11 cellular contexts compared by ENCODE assay signal in the genomic region with DNA sequence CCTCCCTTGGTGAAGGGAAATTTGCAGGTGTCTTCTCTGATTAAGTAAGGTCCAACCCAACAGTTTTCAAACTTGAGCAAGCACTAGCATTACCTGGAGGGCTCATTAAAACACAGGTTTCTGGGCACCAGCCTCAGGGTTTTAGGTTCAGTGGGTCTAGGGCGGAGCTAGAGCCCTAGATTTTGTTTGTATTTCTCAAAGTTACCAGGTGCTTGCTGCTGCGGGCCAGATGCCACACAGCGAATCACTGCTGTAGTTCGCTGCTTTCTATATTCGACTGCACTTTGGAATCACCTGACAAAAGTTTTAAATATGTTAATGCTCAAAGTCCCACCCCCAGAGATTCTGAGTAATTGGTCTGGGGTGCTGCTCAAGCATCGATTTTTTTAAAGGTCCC. TPM values are rescaled to one million over a fixed set of nuclear protein-coding genes. Genes with fewer than 3 reads are reported as not detected.
A peak's percentile ranks its signal among the peaks of the same experiment; 100 is the strongest.
DNase-seq lines count a peak whose midpoint lies in the region; ATAC-seq and TF ChIP-seq lines count a peak whose summit lies in the region.
"Had no signal": no experiment of that assay in that cellular context is flagged by ENCODE, and none has a peak within 500 bp of the region (broad histone marks: within the 10 kb centered on the region; RNA-seq: fewer than 3 reads in every experiment).

No MANE protein-coding gene starts in this region.

- H3K9me3 ChIP-seq in ectodermal cell (ENCODE audit: control insufficient read depth, low read length), result no peaks in the 10 kb centered on the region
- H3K9me3 ChIP-seq in left lung, result no peaks in the 10 kb centered on the region
- no peaks in the 10 kb centered on the region for H3K9me3 ChIP-seq in stomach smooth muscle (ENCODE audit: control insufficient read depth in 2 of 2, low read length in 2 of 2)

- peak; percentile 74 for ATAC-seq in left lung
- ATAC-seq in HG03442 (IDR thresholded peaks at IDR 0.05; ENCODE audit: unreplicated experiment), result no peak

- peak overlapping the region; percentile 52 to 66 for H3K9ac ChIP-seq in stomach smooth muscle (ENCODE audit: low read length in 2 of 2)

- H3K27ac ChIP-seq in ectodermal cell (ENCODE audit: insufficient read depth, low read depth, low read length, poor library complexity, severe bottlenecking) (no peak overlapping the region), left lung (no peak overlapping the region), stomach smooth muscle (ENCODE audit: low read length) (peak overlapping the region; percentile 62)

- TF ChIP-seq CTCF in left lung (IDR thresholded peaks at IDR 0.05), result no peak

- H3K36me3 ChIP-seq in ectodermal cell (ENCODE audit: control insufficient read depth, insufficient read depth, low read length) (no peaks in the 10 kb centered on the region), left lung (no peaks in the 10 kb centered on the region), stomach smooth muscle (ENCODE audit: control insufficient read depth in 2 of 2, insufficient read depth in 2 of 2, low read length in 2 of 2) (no peaks in the 10 kb centered on the region)

- WGBS in ectodermal cell, 2 experiments, result 9 to 12% methylated on average over 6 of the region's 6 CpGs

- H3K4me1 ChIP-seq in ectodermal cell (ENCODE audit: control insufficient read depth, insufficient read depth, low read length), result no peaks in the 10 kb centered on the region
- H3K4me1 ChIP-seq in left lung, result peaks cover 0 to 19% of the 10 kb centered on the region in 2 donors
- H3K4me1 ChIP-seq in stomach smooth muscle (ENCODE audit: control insufficient read depth, insufficient read depth, low read length), result peaks cover 13% of the 10 kb centered on the region

- DNase-seq in NCI-H1105 (lab: John Stamatoyannopoulos, UW) (peak; percentile 15), left lung (no peak), cortex of kidney (lab: John Stamatoyannopoulos, UW) (no peak), posterior vena cava (ENCODE audit: low spot score) (no peak), kidney glomerular epithelial cell (lab: John Stamatoyannopoulos, UW) (no peak)
- DNase-seq: activated CD4-positive, alpha-beta T cell treated with anti-CD3 and anti-CD28 coated beads, Interleukin-2, amount 50 U/mL, for 4 hours; EL; RPMI8226 had no signal

- intact Hi-C loops in left lung (cut with DNase I), result no loop called here
- intact Hi-C loops in posterior vena cava (cut with DNase I), result no loop called here

- peak overlapping the region; percentile 48 for H3K4me3 ChIP-seq in ectodermal cell (ENCODE audit: insufficient read depth, low read depth, low read length)
- H3K4me3 ChIP-seq in left lung, result peak overlapping the region; percentile 29 to 42
- H3K4me3 ChIP-seq in stomach smooth muscle (ENCODE audit: low read length in 2 of 2), result peak overlapping the region; percentile 77 to 83

- peaks cover 22% of the 10 kb centered on the region for H3K27me3 ChIP-seq in ectodermal cell (ENCODE audit: control insufficient read depth, insufficient read depth, low read length, poor library complexity, severe bottlenecking)
- peaks cover 0 to 28% of the 10 kb centered on the region in 2 donors for H3K27me3 ChIP-seq in left lung
- H3K27me3 ChIP-seq in stomach smooth muscle (ENCODE audit: control insufficient read depth in 1 of 2, insufficient read depth in 2 of 2, low read length in 2 of 2), result no peaks in the 10 kb centered on the region

RNA-seq across cellular contexts. Expression of a gene that starts 0.8 kb away (rescaled TPM):
- 0.70 TPM for polyA plus RNA-seq in ectodermal cell (2013, experiment 1 of 4)
- polyA plus RNA-seq in ectodermal cell (2013, experiment 2 of 4), result 0.94 TPM
- polyA plus RNA-seq in ectodermal cell (2013, experiment 3 of 4), result 1.0 TPM
- 0.61 TPM for polyA plus RNA-seq in ectodermal cell (2013, experiment 4 of 4)
- total RNA-seq in left lung (10 to 100 TPM in 1 of 2 donors, 1 to 10 TPM in 1; 6.6 to 14.7 TPM), posterior vena cava (10 to 100 TPM in 1 of 2 donors, 1 to 10 TPM in 1; 9.7 to 13.2 TPM)
